In the genomic region with DNA sequence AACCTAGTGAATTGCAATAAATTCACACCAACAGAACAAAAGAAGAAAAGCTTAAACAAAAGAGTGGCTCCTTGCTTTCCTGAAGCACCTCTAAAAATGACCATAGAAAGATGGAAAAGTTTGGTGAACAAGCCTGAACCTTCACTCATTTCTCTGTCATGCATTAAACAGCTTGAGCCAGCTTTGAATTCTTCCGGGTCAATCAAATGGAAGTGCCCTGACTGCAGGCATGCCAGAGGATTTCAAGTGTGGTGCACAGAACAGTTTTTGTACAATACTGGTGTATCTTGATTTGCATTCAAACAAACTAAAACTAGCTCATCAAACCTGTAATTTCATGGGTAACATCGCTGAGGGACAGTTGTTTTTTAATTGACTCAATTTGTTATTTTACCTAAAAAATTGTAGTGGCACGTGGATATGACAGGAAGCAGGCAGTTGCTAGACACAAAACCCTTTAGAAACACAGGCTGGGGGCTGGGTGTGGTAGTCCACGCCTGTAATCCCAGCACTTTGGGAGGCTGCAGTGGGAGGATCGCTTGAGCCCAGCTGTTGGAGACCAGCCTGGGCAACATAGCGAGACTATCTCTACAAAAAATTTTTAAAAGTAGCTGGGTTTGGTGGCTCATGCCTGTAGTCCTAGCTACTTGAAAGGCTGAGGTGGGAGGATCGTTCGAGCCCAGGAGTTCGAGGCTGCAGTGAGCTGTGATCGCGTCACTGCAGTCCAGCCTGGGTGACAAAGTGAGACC, we compare ENCODE assay signal across 17 cellular contexts. TPM values are rescaled to one million over a fixed set of nuclear protein-coding genes. Genes with fewer than 3 reads are reported as not detected.
DNase-seq lines count a peak whose midpoint lies in the region; ATAC-seq, FAIRE-seq and TF ChIP-seq lines count a peak whose summit lies in the region.
"Had no signal": no experiment of that assay in that cellular context is flagged by ENCODE, and none has a peak within 500 bp of the region (broad histone marks: within the 10 kb centered on the region; RNA-seq: fewer than 3 reads in every experiment).

No MANE protein-coding gene starts in this region.

- H3K27ac ChIP-seq in HepG2 (ENCODE audit: extremely low read length, insufficient read depth, low read length) (no peak overlapping the region), right lobe of liver (no peak overlapping the region), upper lobe of left lung (peak overlapping the region; percentile 9 to 64 (median 36))
- H3K27ac ChIP-seq: BLaER1, SJSA1, tibial nerve had no signal

- TF ChIP-seq EP300 in HepG2 (IDR thresholded peaks at IDR 0.05; ENCODE audit: low read depth in 2 of 2, low read length in 2 of 2), result no peak
- TF ChIP-seq EP300 in HepG2 (CRISPR knock-in tag; IDR thresholded peaks at IDR 0.05; ENCODE audit: borderline replicate concordance), result no peak
- TF ChIP-seq EP300 in upper lobe of left lung (IDR thresholded peaks at IDR 0.05), result no peak

- H3K9ac ChIP-seq in HepG2 (ENCODE audit: insufficient read depth, low read depth, low read length), result no peak overlapping the region
- H3K9ac ChIP-seq: BLaER1 had no signal

- peak overlapping the region; percentile 76 for H3K27ac Mint-ChIP-seq in activated CD8-positive, alpha-beta T cell treated with anti-CD3 and anti-CD28 coated beads for 36 hours

- ATAC-seq in HepG2, result no peak
- ATAC-seq in right lobe of liver, result no peak
- no peak for ATAC-seq in activated CD8-positive, alpha-beta T cell treated with anti-CD3 and anti-CD28 coated beads for 36 hours
- ATAC-seq in upper lobe of left lung (ENCODE audit: low FRiP score in 2 of 2), result no peak
- no peak for ATAC-seq in GM21528 (IDR thresholded peaks at IDR 0.05; ENCODE audit: low FRiP score, unreplicated experiment)
- no peak for ATAC-seq in GM19023 (IDR thresholded peaks at IDR 0.05; ENCODE audit: unreplicated experiment)
- ATAC-seq: left lung had no signal

- H3K27me3 Mint-ChIP-seq in activated CD8-positive, alpha-beta T cell treated with anti-CD3 and anti-CD28 coated beads for 36 hours, result no peaks in the 10 kb centered on the region

- no peak overlapping the region for H3K4me3 ChIP-seq in HepG2 (replicated peaks in 1 of 3; ENCODE audit: insufficient read depth in 1 of 3, low read depth in 2 of 3, low read length in 3 of 3)
- H3K4me3 ChIP-seq in right lobe of liver, result no peak overlapping the region
- H3K4me3 ChIP-seq in upper lobe of left lung, result no peak overlapping the region
- no peak overlapping the region for H3K4me3 ChIP-seq in BE2C (ENCODE audit: low read depth, low read length)
- H3K4me3 ChIP-seq: adrenal gland, BLaER1, left lung, SJSA1, skin epidermis, tibial nerve had no signal

- WGBS in HepG2 (ENCODE audit: low lambda C conversion rate), result 83% methylated on average over 11 of the region's 11 CpGs
- 78% methylated on average over 11 of the region's 11 CpGs for WGBS in right lobe of liver (ENCODE audit: insufficient coverage, low coverage, low lambda C conversion rate, missing lambda C conversion rate)
- 70 to 74% methylated on average over 11 of the region's 11 CpGs for WGBS in upper lobe of left lung, 2 donors

- H3K9me3 ChIP-seq in HepG2 (ENCODE audit: low read length) (no peaks in the 10 kb centered on the region), right lobe of liver (no peaks in the 10 kb centered on the region), upper lobe of left lung (no peaks in the 10 kb centered on the region), BE2C (no peaks in the 10 kb centered on the region)
- H3K9me3 ChIP-seq: adrenal gland, BLaER1, left lung, SJSA1, tibial nerve had no signal

- H3K36me3 ChIP-seq in HepG2 (replicated peaks in 1 of 2; ENCODE audit: control insufficient read depth in 1 of 2, insufficient read depth in 2 of 2, low read length in 2 of 2) (no peaks in the 10 kb centered on the region), right lobe of liver (no peaks in the 10 kb centered on the region), upper lobe of left lung (peaks cover 0 to 7% (median 0%) of the 10 kb centered on the region in 4 donors), BE2C (no peaks in the 10 kb centered on the region)
- H3K36me3 ChIP-seq: adrenal gland, SJSA1 had no signal

- TF ChIP-seq POLR2A in HepG2 (IDR thresholded peaks at IDR 0.05; ENCODE audit: insufficient read depth in 1 of 2, low read depth in 2 of 2, low read length in 2 of 2) (no peak), right lobe of liver (IDR thresholded peaks at IDR 0.05) (no peak), upper lobe of left lung (IDR thresholded peaks at IDR 0.05) (no peak)

- POLR2A ChIA-PET in HepG2 (lab: Yijun Ruan, JAX), result interaction anchor here (1.7 to 3.0 kb wide), 2 partner anchors 9 to 25 kb away, joined by 5 to 7 read pairs; a partner anchor contains a TSS
- POLR2A ChIA-PET in activated CD8-positive, alpha-beta T cell treated with anti-CD3 and anti-CD28 coated beads for 36 hours (lab: Charles Lee), result interaction anchor here (0.8 to 3.6 kb wide), 6 partner anchors 9 to 23 kb away, joined by 3 to 27 read pairs (median 4); a partner anchor contains a TSS

- in situ Hi-C loops in HepG2 (cut with HindIII; ENCODE audit: extremely low pct_ligation_motif_present, low pct_unique_long_range_greater_than_20kb), result no loop called here

- TF ChIP-seq RAD21 in HepG2 (CRISPR knock-in tag; IDR thresholded peaks at IDR 0.05), result no peak

- H3K79me2 ChIP-seq in HepG2 (ENCODE audit: insufficient read depth, low read length), result no peaks in the 10 kb centered on the region

- H3K9me3 Mint-ChIP-seq in activated CD8-positive, alpha-beta T cell treated with anti-CD3 and anti-CD28 coated beads for 36 hours, result no peaks in the 10 kb centered on the region

- peaks cover 79% of the 10 kb centered on the region for H3K4me1 Mint-ChIP-seq in activated CD8-positive, alpha-beta T cell treated with anti-CD3 and anti-CD28 coated beads for 36 hours (ENCODE audit: low read depth)

- intact Hi-C loops in HepG2 (cut with micrococcal nuclease; ENCODE audit: unreplicated experiment) (no loop called here), right lobe of liver (cut with DNase I) (no loop called here)
- intact Hi-C loops in activated CD8-positive, alpha-beta T cell treated with anti-CD3 and anti-CD28 coated beads for 36 hours (cut with micrococcal nuclease), result no loop called here

- DNase-seq in HepG2 (ENCODE audit: low spot score) (no peak), right lobe of liver (no peak), glomerular visceral epithelial cell (ENCODE audit: extremely low spot score) (peak; percentile 11), upper lobe of left lung (no peak), BE2C (no peak)
- DNase-seq in activated CD8-positive, alpha-beta T cell treated with anti-CD3 and anti-CD28 coated beads for 36 hours, result no peak
- DNase-seq: DMS79, left lung, NCI-H1092, NCI-H526 had no signal

- no TSS peak for BruUV-seq in HepG2 (replicated peaks; lab: Mats Ljungman, UMichigan)

- H3K36me3 Mint-ChIP-seq in activated CD8-positive, alpha-beta T cell treated with anti-CD3 and anti-CD28 coated beads for 36 hours (ENCODE audit: low read depth), result peaks cover 23% of the 10 kb centered on the region

- no peak overlapping the region for H2AFZ ChIP-seq in HepG2 (ENCODE audit: low read length)

- H3K4me2 ChIP-seq in HepG2 (ENCODE audit: low read depth, low read length), result no peak overlapping the region
- H3K4me2 ChIP-seq: BLaER1 had no signal

- no peaks in the 10 kb centered on the region for H4K20me1 ChIP-seq in HepG2 (ENCODE audit: insufficient read depth, low read length)
- H4K20me1 ChIP-seq: BLaER1 had no signal

- peak overlapping the region; percentile 7 for H3K4me3 Mint-ChIP-seq in activated CD8-positive, alpha-beta T cell treated with anti-CD3 and anti-CD28 coated beads for 36 hours

- H3K27me3 ChIP-seq in HepG2 (ENCODE audit: control insufficient read depth in 1 of 2, insufficient read depth in 2 of 2, low read length in 2 of 2) (no peaks in the 10 kb centered on the region), right lobe of liver (no peaks in the 10 kb centered on the region), upper lobe of left lung (no peaks in the 10 kb centered on the region), BE2C (no peaks in the 10 kb centered on the region)
- H3K27me3 ChIP-seq: adrenal gland, BLaER1, left lung, SJSA1, tibial nerve had no signal

- H3K4me1 ChIP-seq in HepG2 (ENCODE audit: insufficient read depth, low read length), result peaks cover 66% of the 10 kb centered on the region
- peaks cover 0 to 4% (median 0%) of the 10 kb centered on the region in 4 donors for H3K4me1 ChIP-seq in right lobe of liver
- peaks cover 29 to 56% (median 37%) of the 10 kb centered on the region in 4 donors for H3K4me1 ChIP-seq in upper lobe of left lung
- no peaks in the 10 kb centered on the region for H3K4me1 ChIP-seq in BE2C

- no peak for FAIRE-seq in HepG2 (lab: Jason Lieb, UNC)

- CTCF ChIA-PET in HepG2 (lab: Yijun Ruan, JAX; ENCODE audit: low intra/inter-chr PET ratio, low total read pairs), result no interaction called here
- CTCF ChIA-PET in activated CD8-positive, alpha-beta T cell treated with anti-CD3 and anti-CD28 coated beads for 36 hours (lab: Charles Lee), result interaction anchor here (0.9 to 3.8 kb wide), 3 partner anchors 8 to 22 kb away, joined by 4 to 17 read pairs (median 4); a partner anchor contains a TSS

- no peak for TF ChIP-seq CTCF in HepG2 (CRISPR knock-in tag; IDR thresholded peaks at IDR 0.05)
- TF ChIP-seq CTCF in right lobe of liver (IDR thresholded peaks at IDR 0.05), result no peak
- no peak for TF ChIP-seq CTCF in activated CD8-positive, alpha-beta T cell treated with anti-CD3 and anti-CD28 coated beads for 36 hours (IDR thresholded peaks at IDR 0.05)
- no peak for TF ChIP-seq CTCF in upper lobe of left lung (IDR thresholded peaks at IDR 0.05)
- no peak for TF ChIP-seq CTCF in BE2C (IDR thresholded peaks at IDR 0.05; ENCODE audit: low read depth, low read length)

RNA-seq across cellular contexts. Expression of a gene that starts 9.1 kb away (rescaled TPM):
- total RNA-seq in HepG2 (2016; rRNA removed; fragmentation: Illumina TruSeq; extraction: Trizol), result 0.38 and 0.49 TPM in 2 replicates
- 0.09 TPM in 1 of 2 replicates, not detected in the other for total RNA-seq in HepG2 (2016; cell fraction: cytosol; rRNA removed; fragmentation: Illumina TruSeq; extraction: Trizol; ENCODE audit: low read depth)
- 0.28 and 0.35 TPM in 2 replicates for total RNA-seq in HepG2 (2016; cell fraction: insoluble cytoplasmic fraction; rRNA removed; fragmentation: Illumina TruSeq; extraction: Trizol)
- 0.17 and 0.31 TPM in 2 replicates for total RNA-seq in HepG2 (2016; cell fraction: membrane; rRNA removed; fragmentation: Illumina TruSeq; extraction: Trizol)
- total RNA-seq in HepG2 (2016; cell fraction: nucleus; rRNA removed; fragmentation: Illumina TruSeq; extraction: Trizol), result 0.53 and 0.65 TPM in 2 replicates
- 0.17 and 0.25 TPM in 2 replicates for polyA plus RNA-seq in HepG2 (2011; rRNA removed)
- polyA plus RNA-seq in HepG2 (2011; cell fraction: cytosol; rRNA removed), result 0.10 and 0.17 TPM in 2 replicates
- polyA plus RNA-seq in HepG2 (2011; cell fraction: nucleus; rRNA removed), result 0.35 and 0.50 TPM in 2 replicates
- polyA plus RNA-seq in HepG2 (2012), result 0.17 and 0.23 TPM in 2 replicates
- not detected in 2 replicates for polyA plus RNA-seq in HepG2 (2016; cell fraction: cytosol; fragmentation: Illumina TruSeq; extraction: Trizol; ENCODE audit: low read depth)
- 0.30 and 0.41 TPM in 2 replicates for polyA plus RNA-seq in HepG2 (2016; cell fraction: insoluble cytoplasmic fraction; fragmentation: Illumina TruSeq; extraction: Trizol; ENCODE audit: low read depth)
- 0.06 and 0.08 TPM in 2 replicates for polyA plus RNA-seq in HepG2 (2016; cell fraction: membrane; fragmentation: Illumina TruSeq; extraction: Trizol; ENCODE audit: low read depth)
- 0.21 and 0.48 TPM in 2 replicates for polyA plus RNA-seq in HepG2 (2016; cell fraction: nucleus; fragmentation: Illumina TruSeq; extraction: Trizol; ENCODE audit: insufficient read depth, low read depth)
- polyA minus RNA-seq in HepG2 (2011; rRNA and poly(A)+ RNA removed; ENCODE audit: low replicate concordance), result 0.06 and 0.07 TPM in 2 replicates
- polyA minus RNA-seq in HepG2 (2011; cell fraction: cytosol; rRNA and poly(A)+ RNA removed), result 0.26 TPM in 1 of 2 replicates, not detected in the other
- 0.26 and 0.50 TPM in 2 replicates for polyA minus RNA-seq in HepG2 (2011; cell fraction: nucleus; rRNA and poly(A)+ RNA removed)
- 1 to 10 TPM in 2 of 6 experiments, under 1 TPM in 4; 0.66 to 2.1 (median 0.83) TPM for total RNA-seq in right lobe of liver
- 1 to 10 TPM; 3.5 to 3.7 TPM for total RNA-seq in activated CD8-positive, alpha-beta T cell treated with anti-CD3 and anti-CD28 coated beads for 36 hours
- 10 to 100 TPM; 13.4 to 31.4 (median 19.5) TPM for total RNA-seq in upper lobe of left lung
- 0.25 TPM for polyA plus RNA-seq in BE2C (2012; ENCODE audit: insufficient read depth, insufficient read length, low read depth)
- total RNA-seq: SJSA1 had no signal

RNA-seq across cellular contexts. Expression of a gene that starts 28.7 kb away (rescaled TPM):
- total RNA-seq in HepG2 (2016; rRNA removed; fragmentation: Illumina TruSeq; extraction: Trizol), result 70.9 and 105 TPM in 2 replicates
- 17.0 and 17.9 TPM in 2 replicates for total RNA-seq in HepG2 (2016; cell fraction: cytosol; rRNA removed; fragmentation: Illumina TruSeq; extraction: Trizol; ENCODE audit: low read depth)
- total RNA-seq in HepG2 (2016; cell fraction: insoluble cytoplasmic fraction; rRNA removed; fragmentation: Illumina TruSeq; extraction: Trizol), result 72.4 and 104 TPM in 2 replicates
- total RNA-seq in HepG2 (2016; cell fraction: membrane; rRNA removed; fragmentation: Illumina TruSeq; extraction: Trizol), result 37.3 and 42.3 TPM in 2 replicates
- total RNA-seq in HepG2 (2016; cell fraction: nucleus; rRNA removed; fragmentation: Illumina TruSeq; extraction: Trizol), result 53.7 and 58.2 TPM in 2 replicates
- 67.9 and 100 TPM in 2 replicates for polyA plus RNA-seq in HepG2 (2011; rRNA removed)
- polyA plus RNA-seq in HepG2 (2011; cell fraction: cytosol; rRNA removed), result 63.9 and 67.0 TPM in 2 replicates
- 63.5 and 65.1 TPM in 2 replicates for polyA plus RNA-seq in HepG2 (2011; cell fraction: nucleus; rRNA removed)
- polyA plus RNA-seq in HepG2 (2012), result 39.4 and 55.3 TPM in 2 replicates
- 8.4 and 10.8 TPM in 2 replicates for polyA plus RNA-seq in HepG2 (2016; cell fraction: cytosol; fragmentation: Illumina TruSeq; extraction: Trizol; ENCODE audit: low read depth)
- 89.9 and 97.0 TPM in 2 replicates for polyA plus RNA-seq in HepG2 (2016; cell fraction: insoluble cytoplasmic fraction; fragmentation: Illumina TruSeq; extraction: Trizol; ENCODE audit: low read depth)
- polyA plus RNA-seq in HepG2 (2016; cell fraction: membrane; fragmentation: Illumina TruSeq; extraction: Trizol; ENCODE audit: low read depth), result 17.6 and 17.8 TPM in 2 replicates
- 76.3 and 78.8 TPM in 2 replicates for polyA plus RNA-seq in HepG2 (2016; cell fraction: nucleus; fragmentation: Illumina TruSeq; extraction: Trizol; ENCODE audit: insufficient read depth, low read depth)
- 186 and 265 TPM in 2 replicates for polyA minus RNA-seq in HepG2 (2011; rRNA and poly(A)+ RNA removed; ENCODE audit: low replicate concordance)
- 59.5 and 62.1 TPM in 2 replicates for polyA minus RNA-seq in HepG2 (2011; cell fraction: cytosol; rRNA and poly(A)+ RNA removed)
- polyA minus RNA-seq in HepG2 (2011; cell fraction: nucleus; rRNA and poly(A)+ RNA removed), result 49.2 and 64.4 TPM in 2 replicates
- 10 to 100 TPM; 14.9 to 27.2 (median 16.6) TPM for total RNA-seq in right lobe of liver
- total RNA-seq in activated CD8-positive, alpha-beta T cell treated with anti-CD3 and anti-CD28 coated beads for 36 hours, result 10 to 100 TPM; 63.4 to 66.2 TPM
- total RNA-seq in upper lobe of left lung, result 10 to 100 TPM in 5 of 6 donors, 1 to 10 TPM in 1; 3.3 to 30.5 (median 22.5) TPM
- polyA plus RNA-seq in BE2C (2012; ENCODE audit: insufficient read depth, insufficient read length, low read depth), result 48.3 TPM

RNA-seq across cellular contexts. Expression of a gene that starts 29.1 kb away (rescaled TPM):
- 224 and 335 TPM in 2 replicates for total RNA-seq in HepG2 (2016; rRNA removed; fragmentation: Illumina TruSeq; extraction: Trizol)
- total RNA-seq in HepG2 (2016; cell fraction: cytosol; rRNA removed; fragmentation: Illumina TruSeq; extraction: Trizol; ENCODE audit: low read depth), result 127 and 136 TPM in 2 replicates
- total RNA-seq in HepG2 (2016; cell fraction: insoluble cytoplasmic fraction; rRNA removed; fragmentation: Illumina TruSeq; extraction: Trizol), result 218 and 331 TPM in 2 replicates
- 173 and 174 TPM in 2 replicates for total RNA-seq in HepG2 (2016; cell fraction: membrane; rRNA removed; fragmentation: Illumina TruSeq; extraction: Trizol)
- 85.9 and 90.8 TPM in 2 replicates for total RNA-seq in HepG2 (2016; cell fraction: nucleus; rRNA removed; fragmentation: Illumina TruSeq; extraction: Trizol)
- 55.7 and 96.4 TPM in 2 replicates for polyA plus RNA-seq in HepG2 (2011; rRNA removed)
- 60.3 and 70.8 TPM in 2 replicates for polyA plus RNA-seq in HepG2 (2011; cell fraction: cytosol; rRNA removed)
- 23.6 and 31.7 TPM in 2 replicates for polyA plus RNA-seq in HepG2 (2011; cell fraction: nucleus; rRNA removed)
- polyA plus RNA-seq in HepG2 (2012), result 41.6 and 70.4 TPM in 2 replicates
- polyA plus RNA-seq in HepG2 (2016; cell fraction: cytosol; fragmentation: Illumina TruSeq; extraction: Trizol; ENCODE audit: low read depth), result 36.5 and 39.6 TPM in 2 replicates
- polyA plus RNA-seq in HepG2 (2016; cell fraction: insoluble cytoplasmic fraction; fragmentation: Illumina TruSeq; extraction: Trizol; ENCODE audit: low read depth), result 285 and 289 TPM in 2 replicates
- polyA plus RNA-seq in HepG2 (2016; cell fraction: membrane; fragmentation: Illumina TruSeq; extraction: Trizol; ENCODE audit: low read depth), result 72.5 and 73.7 TPM in 2 replicates
- 111 and 116 TPM in 2 replicates for polyA plus RNA-seq in HepG2 (2016; cell fraction: nucleus; fragmentation: Illumina TruSeq; extraction: Trizol; ENCODE audit: insufficient read depth, low read depth)
- 63.7 and 146 TPM in 2 replicates for polyA minus RNA-seq in HepG2 (2011; rRNA and poly(A)+ RNA removed; ENCODE audit: low replicate concordance)
- 43.1 and 61.1 TPM in 2 replicates for polyA minus RNA-seq in HepG2 (2011; cell fraction: cytosol; rRNA and poly(A)+ RNA removed)
- 25.4 and 35.1 TPM in 2 replicates for polyA minus RNA-seq in HepG2 (2011; cell fraction: nucleus; rRNA and poly(A)+ RNA removed)
- 1 to 10 TPM; 1.5 to 7.4 (median 2.5) TPM for total RNA-seq in right lobe of liver
- total RNA-seq in activated CD8-positive, alpha-beta T cell treated with anti-CD3 and anti-CD28 coated beads for 36 hours, result 100 to 1,000 TPM in 1 of 2 experiments, 10 to 100 TPM in 1; 97.5 to 100 TPM
- 1 to 10 TPM in 4 of 6 donors, under 1 TPM in 1, not detected in 1; 0.44 to 3.9 (median 3.3) TPM for total RNA-seq in upper lobe of left lung
- 10.9 TPM for polyA plus RNA-seq in BE2C (2012; ENCODE audit: insufficient read depth, insufficient read length, low read depth)

RNA-seq across cellular contexts. Expression of a gene that starts 47.3 kb away (rescaled TPM):
- 142 and 202 TPM in 2 replicates for total RNA-seq in HepG2 (2016; rRNA removed; fragmentation: Illumina TruSeq; extraction: Trizol)
- 22.9 and 24.0 TPM in 2 replicates for total RNA-seq in HepG2 (2016; cell fraction: cytosol; rRNA removed; fragmentation: Illumina TruSeq; extraction: Trizol; ENCODE audit: low read depth)
- 146 and 210 TPM in 2 replicates for total RNA-seq in HepG2 (2016; cell fraction: insoluble cytoplasmic fraction; rRNA removed; fragmentation: Illumina TruSeq; extraction: Trizol)
- total RNA-seq in HepG2 (2016; cell fraction: membrane; rRNA removed; fragmentation: Illumina TruSeq; extraction: Trizol), result 48.4 and 48.7 TPM in 2 replicates
- total RNA-seq in HepG2 (2016; cell fraction: nucleus; rRNA removed; fragmentation: Illumina TruSeq; extraction: Trizol), result 61.3 and 68.9 TPM in 2 replicates
- polyA plus RNA-seq in HepG2 (2011; rRNA removed), result 73.3 and 81.8 TPM in 2 replicates
- polyA plus RNA-seq in HepG2 (2011; cell fraction: cytosol; rRNA removed), result 75.5 and 78.1 TPM in 2 replicates
- polyA plus RNA-seq in HepG2 (2011; cell fraction: nucleus; rRNA removed), result 56.4 and 58.3 TPM in 2 replicates
- polyA plus RNA-seq in HepG2 (2012), result 65.9 and 76.5 TPM in 2 replicates
- 23.4 and 24.1 TPM in 2 replicates for polyA plus RNA-seq in HepG2 (2016; cell fraction: cytosol; fragmentation: Illumina TruSeq; extraction: Trizol; ENCODE audit: low read depth)
- polyA plus RNA-seq in HepG2 (2016; cell fraction: insoluble cytoplasmic fraction; fragmentation: Illumina TruSeq; extraction: Trizol; ENCODE audit: low read depth), result 194 and 208 TPM in 2 replicates
- 36.9 and 38.6 TPM in 2 replicates for polyA plus RNA-seq in HepG2 (2016; cell fraction: membrane; fragmentation: Illumina TruSeq; extraction: Trizol; ENCODE audit: low read depth)
- polyA plus RNA-seq in HepG2 (2016; cell fraction: nucleus; fragmentation: Illumina TruSeq; extraction: Trizol; ENCODE audit: insufficient read depth, low read depth), result 117 and 121 TPM in 2 replicates
- polyA minus RNA-seq in HepG2 (2011; rRNA and poly(A)+ RNA removed; ENCODE audit: low replicate concordance), result 51.8 and 70.9 TPM in 2 replicates
- 30.7 and 31.2 TPM in 2 replicates for polyA minus RNA-seq in HepG2 (2011; cell fraction: cytosol; rRNA and poly(A)+ RNA removed)
- polyA minus RNA-seq in HepG2 (2011; cell fraction: nucleus; rRNA and poly(A)+ RNA removed), result 36.6 and 37.0 TPM in 2 replicates
- total RNA-seq in right lobe of liver, result 10 to 100 TPM; 29.9 to 40.1 (median 32.6) TPM
- total RNA-seq in activated CD8-positive, alpha-beta T cell treated with anti-CD3 and anti-CD28 coated beads for 36 hours, result 10 to 100 TPM; 72.0 to 76.7 TPM
- total RNA-seq in upper lobe of left lung, result 10 to 100 TPM; 35.6 to 87.8 (median 63.5) TPM
- polyA plus RNA-seq in BE2C (2012; ENCODE audit: insufficient read depth, insufficient read length, low read depth), result 237 TPM

Comparison
In these comparisons a context has a peak if more than half of its experiments do, and no peak if none do; other contexts are left out.
1. RNA of a gene that starts 29.1 kb away (total RNA-seq): 85.9 to 335 TPM in HepG2 and 97.5 to 100 TPM in activated CD8-positive, alpha-beta T cell treated with anti-CD3 and anti-CD28 coated beads for 36 hours; 0.44 to 3.9 TPM in upper lobe of left lung and 1.5 to 7.4 TPM in right lobe of liver; every median in the first group is over 10 times any median in the second.
2. H3K27ac ChIP-seq: peak in upper lobe of left lung (4 of 4); none in HepG2 (single experiment) and right lobe of liver (0 of 3).